8 cellular contexts compared by ENCODE assay signal in the genomic region with DNA sequence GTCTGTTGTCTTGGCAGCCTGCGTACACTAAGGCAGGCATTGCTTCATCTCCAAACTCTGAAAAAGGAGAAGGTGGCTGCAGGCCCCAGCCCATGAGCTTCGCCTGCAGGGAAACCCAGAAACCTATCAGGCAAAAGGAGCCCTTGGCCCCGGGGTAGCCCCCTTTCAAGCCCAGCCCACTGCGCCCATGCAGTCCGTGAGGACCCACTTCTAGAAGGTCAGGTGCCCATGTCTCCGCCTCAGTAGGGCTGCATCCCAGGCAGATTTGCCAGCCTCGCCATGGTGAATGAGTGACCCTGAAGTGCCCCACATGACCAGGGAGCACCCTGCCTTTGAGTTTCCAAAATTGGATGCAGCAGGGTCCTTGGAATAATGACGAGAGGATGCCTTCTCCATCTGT.
"Had no signal": no experiment of that assay in that cellular context is flagged by ENCODE, and none has a peak within 500 bp of the region (broad histone marks: within the 10 kb centered on the region; RNA-seq: fewer than 3 reads in every experiment).

No MANE protein-coding gene starts in this region.

- H3K27ac ChIP-seq: HL-60 had no signal

- ATAC-seq: GM23338, HCT116, HepG2 had no signal

- H3K27me3 Mint-ChIP-seq: IgD-negative memory B cell had no signal

- H3K4me3 Mint-ChIP-seq: GM23338, HFFc6, IgD-negative memory B cell had no signal

- H3K4me3 ChIP-seq: GM23338, HAP-1 had no signal

- H3K36me3 ChIP-seq: HAP-1 had no signal

- H3K36me3 Mint-ChIP-seq: IgD-negative memory B cell had no signal

- DNase-seq: H7, HFFc6 had no signal

- H3K4me1 ChIP-seq: HAP-1 had no signal

- H3K9me3 ChIP-seq: HAP-1 had no signal

- H3K27ac Mint-ChIP-seq: GM23338, HFFc6, IgD-negative memory B cell had no signal

- H3K4me1 Mint-ChIP-seq: GM23338, IgD-negative memory B cell had no signal
